8 cellular contexts compared by ENCODE assay signal in the genomic region with DNA sequence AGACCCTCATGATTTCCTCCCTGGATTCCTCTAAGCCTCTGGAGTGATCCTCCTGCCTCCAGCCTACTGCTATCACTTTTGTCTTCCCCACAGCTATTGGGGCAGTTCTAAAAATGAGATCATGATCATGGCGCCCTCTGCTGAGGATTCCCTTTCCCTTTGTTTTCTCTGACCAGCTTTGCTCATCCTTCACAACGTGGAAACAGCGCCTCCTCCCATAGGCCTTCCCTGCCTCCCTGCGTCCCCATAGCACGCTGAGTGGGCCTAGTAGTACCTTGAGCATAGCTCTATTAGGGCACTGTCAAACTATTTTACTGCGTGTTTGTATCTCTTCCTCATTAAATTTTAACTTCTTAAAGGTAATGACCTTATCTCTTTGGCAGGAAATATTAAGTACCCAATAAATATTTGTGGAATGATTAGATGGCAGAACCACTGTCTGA.
DNase-seq lines count a peak whose midpoint lies in the region; ATAC-seq and TF ChIP-seq lines count a peak whose summit lies in the region.

No MANE protein-coding gene starts in this region.

- H3K27ac Mint-ChIP-seq in naive thymus-derived CD4-positive, alpha-beta T cell: no peak overlapping the region

- H3K27ac ChIP-seq in naive thymus-derived CD4-positive, alpha-beta T cell (ENCODE audit: low read depth, low read length): no peak overlapping the region

- no peaks in the 10 kb centered on the region for H3K36me3 Mint-ChIP-seq in naive thymus-derived CD4-positive, alpha-beta T cell

- peaks cover 6 to 16% (median 15%) of the 10 kb centered on the region in 5 donors for H3K27me3 Mint-ChIP-seq in naive thymus-derived CD4-positive, alpha-beta T cell

- intact Hi-C loops in naive thymus-derived CD4-positive, alpha-beta T cell (cut with micrococcal nuclease): loop anchor here (1.0 to 5.0 kb wide), 4 partner anchors 541 to 689 kb away; no protein-coding TSS in a partner anchor

- POLR2A ChIA-PET in naive thymus-derived CD4-positive, alpha-beta T cell (lab: Charles Lee): no interaction called here

- no peaks in the 10 kb centered on the region for H3K36me3 ChIP-seq in naive thymus-derived CD4-positive, alpha-beta T cell (ENCODE audit: control insufficient read depth in 2 of 3, insufficient read depth in 3 of 3, low read length in 3 of 3)

- TF ChIP-seq CTCF in epithelial cell of proximal tubule (conservative IDR thresholded peaks at IDR 0.05; ENCODE audit: low read depth, low read length): peak; percentile 91

- no peaks in the 10 kb centered on the region for H3K4me1 ChIP-seq in naive thymus-derived CD4-positive, alpha-beta T cell (ENCODE audit: control insufficient read depth in 2 of 2, insufficient read depth in 2 of 2, low read length in 2 of 2)

- peak; percentile 96 for ATAC-seq in SK-N-SH treated with all-trans-retinoic acid at 6 μM for 48 hours
- peak; percentile 22 for ATAC-seq in naive thymus-derived CD4-positive, alpha-beta T cell
- no peak for ATAC-seq in GM19452 (IDR thresholded peaks at IDR 0.05; ENCODE audit: unreplicated experiment)

- peak; percentile 2 for DNase-seq in GF-D8 (lab: John Stamatoyannopoulos, UW)
- peak; percentile 80 for DNase-seq in HCEC 1CT
- peak; percentile 88 for DNase-seq in NCI-H1092 treated with DMSO at 0.1 percent for 48 hours (lab: John Stamatoyannopoulos, UW)
- peak; percentile 18 for DNase-seq in epithelial cell of proximal tubule (ENCODE audit: low read depth)
- no peak for DNase-seq in naive thymus-derived CD4-positive, alpha-beta T cell
- DNase-seq in activated gamma-delta T cell treated with Interleukin-2 at 50 U/mL for 16 hours: no peak

- H3K27me3 ChIP-seq in naive thymus-derived CD4-positive, alpha-beta T cell (ENCODE audit: control insufficient read depth in 2 of 2, insufficient read depth in 2 of 2, low read length in 2 of 2): no peaks in the 10 kb centered on the region

- no peaks in the 10 kb centered on the region for H3K4me1 Mint-ChIP-seq in naive thymus-derived CD4-positive, alpha-beta T cell

- CTCF ChIA-PET in naive thymus-derived CD4-positive, alpha-beta T cell (lab: Charles Lee): no interaction called here

- no peaks in the 10 kb centered on the region for H3K9me3 ChIP-seq in naive thymus-derived CD4-positive, alpha-beta T cell (ENCODE audit: control insufficient read depth in 2 of 3, low read length in 3 of 3)

- H3K4me3 ChIP-seq in epithelial cell of proximal tubule (ENCODE audit: low read depth, low read length): no peak overlapping the region
- H3K4me3 ChIP-seq in naive thymus-derived CD4-positive, alpha-beta T cell (ENCODE audit: low read length): no peak overlapping the region

- peaks cover 0 to 1% (median 0%) of the 10 kb centered on the region in 11 donors for H3K9me3 Mint-ChIP-seq in naive thymus-derived CD4-positive, alpha-beta T cell

- no peak overlapping the region for H3K4me3 Mint-ChIP-seq in naive thymus-derived CD4-positive, alpha-beta T cell

TF ChIP-seq in SK-N-SH treated with all-trans-retinoic acid at 6 μM for 48 hours, 23 proteins besides CTCF, POLR2A, EP300 and RAD21:
- TF ChIP-seq TOX (CRISPR knock-in tag; IDR thresholded peaks at IDR 0.05; ENCODE audit: borderline replicate concordance) (no peak), ISL1 (CRISPR knock-in tag; IDR thresholded peaks at IDR 0.05) (peak; percentile 50; the same call in 1 of the 2 replicates)

Comparison
In these comparisons a context has a peak if more than half of its experiments do, and no peak if none do; other contexts are left out.
1. DNase-seq: peak in GF-D8 (single experiment), HCEC 1CT (single experiment), NCI-H1092 treated with DMSO at 0.1 percent for 48 hours (single experiment) and epithelial cell of proximal tubule (single experiment); none in naive thymus-derived CD4-positive, alpha-beta T cell (0 of 9) and activated gamma-delta T cell treated with Interleukin-2 at 50 U/mL for 16 hours (single experiment).